ENCODE assay signal across 10 cellular contexts in genomic region chr5:16492398-16493175, GRCh38. TPM values are rescaled to one million over a fixed set of nuclear protein-coding genes. Genes with fewer than 3 reads are reported as not detected.
A peak's percentile ranks its signal among the peaks of the same experiment; 100 is the strongest.
DNase-seq lines count a peak whose midpoint lies in the region; ATAC-seq and TF ChIP-seq lines count a peak whose summit lies in the region.
"Had no signal": no experiment of that assay in that cellular context is flagged by ENCODE, and none has a peak within 500 bp of the region (broad histone marks: within the 10 kb centered on the region; RNA-seq: fewer than 3 reads in every experiment).

No MANE protein-coding gene starts in this region.

- no peaks in the 10 kb centered on the region for H3K79me2 ChIP-seq in SK-N-SH (ENCODE audit: insufficient read depth)
- no peaks in the 10 kb centered on the region for H3K79me2 ChIP-seq in hepatocyte

- 72% methylated on average over 11 of the region's 11 CpGs for WGBS in SK-N-SH (ENCODE audit: low lambda C conversion rate)
- WGBS in hepatocyte (ENCODE audit: low lambda C conversion rate, missing lambda C conversion rate): 73% methylated on average over 11 of the region's 11 CpGs
- 29 to 50% methylated on average over 11 of the region's 11 CpGs for WGBS in transverse colon (ENCODE audit: low coverage in 1 of 2), 2 donors

- DNase-seq in SK-N-SH (no peak), SW480 (ENCODE audit: low spot score) (peak; percentile 28), hepatocyte (ENCODE audit: low spot score) (no peak), transverse colon (peak; percentile 68), activated T-cell treated with anti-CD3 and anti-CD28 coated beads for 4 hours (no peak)
- DNase-seq: NCI-H510A had no signal

- no peaks in the 10 kb centered on the region for H3K9me2 ChIP-seq in SK-N-SH
- no peaks in the 10 kb centered on the region for H3K9me2 ChIP-seq in hepatocyte (replicated peaks; ENCODE audit: insufficient read depth)

- H3K9ac ChIP-seq in SK-N-SH: no peak overlapping the region
- H3K9ac ChIP-seq: BLaER1 had no signal

- TF ChIP-seq POLR2A in transverse colon (IDR thresholded peaks at IDR 0.05): no peak

- no peaks in the 10 kb centered on the region for H3K4me1 ChIP-seq in SK-N-SH (ENCODE audit: control insufficient read depth in 1 of 2, insufficient read depth in 2 of 2, low read depth in 1 of 2, low read length in 1 of 2)
- H3K4me1 ChIP-seq in hepatocyte (ENCODE audit: insufficient read depth): peaks cover 3% of the 10 kb centered on the region
- H3K4me1 ChIP-seq in transverse colon: peaks cover 4 to 51% (median 16%) of the 10 kb centered on the region in 4 donors

- H3K4me3 ChIP-seq in SK-N-SH (ENCODE audit: low read depth in 2 of 2, low read length in 1 of 2) (no peak overlapping the region), hepatocyte (no peak overlapping the region), transverse colon (no peak overlapping the region)
- H3K4me3 ChIP-seq: BLaER1 had no signal

- no peaks in the 10 kb centered on the region for H3K27me3 ChIP-seq in SK-N-SH (ENCODE audit: insufficient read depth)
- no peaks in the 10 kb centered on the region for H3K27me3 ChIP-seq in hepatocyte
- no peaks in the 10 kb centered on the region for H3K27me3 ChIP-seq in transverse colon
- H3K27me3 ChIP-seq: BLaER1 had no signal

- TF ChIP-seq EP300 in SK-N-SH (IDR thresholded peaks at IDR 0.05; ENCODE audit: borderline replicate concordance in 1 of 2, low read depth in 1 of 2, low read length in 1 of 2): no peak
- no peak for TF ChIP-seq EP300 in transverse colon (IDR thresholded peaks at IDR 0.05; ENCODE audit: low read depth)

- H3K36me3 ChIP-seq in SK-N-SH (replicated peaks in 1 of 2; ENCODE audit: control insufficient read depth in 1 of 2, insufficient read depth in 2 of 2, low read length in 1 of 2) (no peaks in the 10 kb centered on the region), hepatocyte (replicated peaks; ENCODE audit: insufficient read depth, low read depth) (no peaks in the 10 kb centered on the region), transverse colon (no peaks in the 10 kb centered on the region)

- H3K27ac ChIP-seq in SK-N-SH (ENCODE audit: low read depth in 2 of 2, low read length in 1 of 2): no peak overlapping the region
- H3K27ac ChIP-seq in hepatocyte: peak overlapping the region; percentile 33
- H3K27ac ChIP-seq in transverse colon: peak overlapping the region; percentile 22 to 61 (median 37)
- H3K27ac ChIP-seq: BLaER1 had no signal

- in situ Hi-C loops in transverse colon (cut with MboI; ENCODE audit: low pct_ligation_motif_present in 1 of 4, low pct_unique_long_range_greater_than_20kb in 1 of 4, low sequenced_read_pairs in 3 of 4): loop anchor here in 3 of 4 donors (10.0 to 25.0 kb wide), 3 partner anchors 52 to 695 kb away; no protein-coding TSS in a partner anchor

- TF ChIP-seq CTCF in SK-N-SH (IDR thresholded peaks at IDR 0.05) (no peak), hepatocyte (IDR thresholded peaks at IDR 0.05; ENCODE audit: poor library complexity) (no peak), transverse colon (IDR thresholded peaks at IDR 0.05) (no peak)

- POLR2A ChIA-PET in SK-N-SH (lab: Yijun Ruan, JAX): no interaction called here

- H2AFZ ChIP-seq in SK-N-SH (ENCODE audit: low read depth): no peak overlapping the region
- no peak overlapping the region for H2AFZ ChIP-seq in hepatocyte

- H3K4me2 ChIP-seq in SK-N-SH: no peak overlapping the region
- no peak overlapping the region for H3K4me2 ChIP-seq in hepatocyte
- H3K4me2 ChIP-seq: BLaER1 had no signal

- no peaks in the 10 kb centered on the region for H3F3A ChIP-seq in SK-N-SH (replicated peaks; ENCODE audit: insufficient read depth)

- CTCF ChIA-PET in SK-N-SH (lab: Yijun Ruan, JAX): interaction anchor here (1.6 to 6.4 kb wide), 2 partner anchors 174 to 299 kb away, joined by 3 to 74 read pairs; no protein-coding TSS in a partner anchor

- TF ChIP-seq RAD21 in SK-N-SH (IDR thresholded peaks at IDR 0.05; ENCODE audit: low read length): no peak

- no peaks in the 10 kb centered on the region for H4K20me1 ChIP-seq in SK-N-SH (ENCODE audit: insufficient read depth)
- no peaks in the 10 kb centered on the region for H4K20me1 ChIP-seq in hepatocyte (ENCODE audit: insufficient read depth, poor library complexity, severe bottlenecking)

- intact Hi-C loops in transverse colon (cut with DNase I; ENCODE audit: low total_unique reads): no loop called here

- ATAC-seq in SK-N-SH treated with all-trans-retinoic acid at 6 μM for 48 hours (no peak; the same call in 2 of the 3 replicates), GM21381 (IDR thresholded peaks at IDR 0.05; ENCODE audit: unreplicated experiment) (no peak), HG02798 (IDR thresholded peaks at IDR 0.05; ENCODE audit: poor library complexity, unreplicated experiment) (no peak)

- H3K9me3 ChIP-seq in SK-N-SH (no peaks in the 10 kb centered on the region), hepatocyte (ENCODE audit: low read depth) (no peaks in the 10 kb centered on the region), transverse colon (peaks cover 3 to 4% of the 10 kb centered on the region in 2 donors)

TF ChIP-seq in SK-N-SH, 30 proteins besides CTCF, POLR2A, EP300 and RAD21:
- TF ChIP-seq TCF12 (IDR thresholded peaks at IDR 0.05) (peak; percentile 22; the same call in 1 of the 2 replicates), TEAD4 (IDR thresholded peaks at IDR 0.05; ENCODE audit: borderline replicate concordance, insufficient read depth) (no peak), USF2 (IDR thresholded peaks at IDR 0.05; ENCODE audit: borderline replicate concordance, low read depth, low read length) (no peak)

TF ChIP-seq in SK-N-SH treated with all-trans-retinoic acid at 6 μM for 48 hours, 23 proteins besides CTCF, POLR2A, EP300 and RAD21 (continues in another document):
- TF ChIP-seq ESRRG (CRISPR knock-in tag; IDR thresholded peaks at IDR 0.05) (no peak), ZC3H10 (CRISPR knock-in tag; IDR thresholded peaks at IDR 0.05) (no peak), TOX (CRISPR knock-in tag; IDR thresholded peaks at IDR 0.05; ENCODE audit: borderline replicate concordance) (no peak), ARNTL (CRISPR knock-in tag; IDR thresholded peaks at IDR 0.05; ENCODE audit: borderline replicate concordance, low read depth) (no peak), ISL1 (CRISPR knock-in tag; IDR thresholded peaks at IDR 0.05) (no peak), ZFP3 (CRISPR knock-in tag; IDR thresholded peaks at IDR 0.05) (no peak), CSDC2 (CRISPR knock-in tag; IDR thresholded peaks at IDR 0.05) (no peak), CSRNP3 (CRISPR knock-in tag; IDR thresholded peaks at IDR 0.05) (no peak), RARB (CRISPR knock-in tag; IDR thresholded peaks at IDR 0.05) (no peak), PPARA (CRISPR knock-in tag; IDR thresholded peaks at IDR 0.05; ENCODE audit: borderline replicate concordance) (no peak), PATZ1 (CRISPR knock-in tag; IDR thresholded peaks at IDR 0.05; ENCODE audit: borderline replicate concordance) (no peak)

RNA-seq across cellular contexts. Expression of gene ZNF622, which starts 27.0 kb away (rescaled TPM):
- polyA plus RNA-seq in SK-N-SH (2012; rRNA removed): 19.1 and 20.0 TPM in 2 replicates
- 22.3 and 22.4 TPM in 2 replicates for polyA plus RNA-seq in SK-N-SH (2012; cell fraction: cytosol; rRNA removed)
- polyA plus RNA-seq in SK-N-SH (2012; cell fraction: nucleus; rRNA removed): 15.3 and 18.1 TPM in 2 replicates
- 38.4 and 44.6 TPM in 2 replicates for total RNA-seq in hepatocyte
- polyA plus RNA-seq in hepatocyte: 49.5 and 56.6 TPM in 2 replicates
- total RNA-seq in transverse colon: 100 to 1,000 TPM in 1 of 4 donors, 10 to 100 TPM in 3; 21.3 to 137 (median 48.2) TPM

Comparison
In these comparisons a context has a peak if more than half of its experiments do, and no peak if none do; other contexts are left out.
1. DNase-seq: peak in SW480 (single experiment) and transverse colon (single experiment); none in SK-N-SH (single experiment), hepatocyte (single experiment) and activated T-cell treated with anti-CD3 and anti-CD28 coated beads for 4 hours (single experiment).
2. H3K27ac ChIP-seq: peak in hepatocyte (single experiment) and transverse colon (4 of 4); none in SK-N-SH (0 of 2).